17 cellular contexts compared by ENCODE assay signal in genomic region chr18:4035521-4035920, GRCh38.
"Had no signal": no experiment of that assay in that cellular context is flagged by ENCODE, and none has a peak within 500 bp of the region (broad histone marks: within the 10 kb centered on the region; RNA-seq: fewer than 3 reads in every experiment).

No MANE protein-coding gene starts in this region.

- H3K27ac Mint-ChIP-seq: activated T-helper 17 cell treated with anti-CD3 and anti-CD28 coated beads, Interleukin-2, amount 50 U/mL, for 72 hours; naive B cell had no signal

- H3K36me3 ChIP-seq: pancreas, stomach, upper lobe of right lung had no signal

- H3K36me3 Mint-ChIP-seq: naive B cell had no signal

- H3K4me1 Mint-ChIP-seq: activated T-helper 17 cell treated with anti-CD3 and anti-CD28 coated beads, Interleukin-2, amount 50 U/mL, for 72 hours; naive B cell had no signal

- ATAC-seq: activated CD4-positive, CD25-positive, alpha-beta regulatory T cell treated with anti-CD3 and anti-CD28 coated beads, Interleukin-2, amount 50 U/mL, for 24 hours; activated T-helper 17 cell treated with anti-CD3 and anti-CD28 coated beads, Interleukin-2, amount 50 U/mL, for 72 hours; left lobe of liver; pancreas; upper lobe of right lung had no signal

- H3K27ac ChIP-seq: epithelial cell of prostate, pancreas, stomach, testis, upper lobe of right lung had no signal

- H3K4me3 ChIP-seq: pancreas, stomach, testis, upper lobe of right lung had no signal

- H3K27me3 ChIP-seq: pancreas, testis, upper lobe of right lung had no signal

- DNase-seq: activated CD4-positive, alpha-beta T cell treated with anti-CD3 and anti-CD28 coated beads, Interleukin-2, amount 50 U/mL, for 1 hour; activated naive CD4-positive, alpha-beta T cell treated with Interleukin-2 at 50 U/mL for 16 hours; anterior cingulate cortex; head of caudate nucleus; mammary epithelial cell; naive B cell; pancreas; stimulated activated CD4-positive, alpha-beta T cell treated with anti-CD3 and anti-CD28 coated beads, Interleukin-12 subunit alpha, Interleukin-12 subunit beta, amount 100 ng/mL, for 4 hours; stimulated activated CD4-positive, alpha-beta T cell treated with anti-CD3 and anti-CD28 coated beads, Interleukin-2, amount 100 ng/mL, for 24 hours; stomach; T-helper 9 cell; testis; upper lobe of right lung had no signal

- H3K4me3 Mint-ChIP-seq: activated T-helper 17 cell treated with anti-CD3 and anti-CD28 coated beads, Interleukin-2, amount 50 U/mL, for 72 hours; naive B cell had no signal

- H3K4me1 ChIP-seq: pancreas, stomach, testis, upper lobe of right lung had no signal

- H3K9me3 Mint-ChIP-seq: activated T-helper 17 cell treated with anti-CD3 and anti-CD28 coated beads, Interleukin-2, amount 50 U/mL, for 72 hours had no signal
